Comparison of ENCODE assay signal across 23 cellular contexts in genomic region chr4:163525982-163526381, GRCh38. TPM values are rescaled to one million over a fixed set of nuclear protein-coding genes. Genes with fewer than 3 reads are reported as not detected.
A peak's percentile ranks its signal among the peaks of the same experiment; 100 is the strongest.
DNase-seq lines count a peak whose midpoint lies in the region; ATAC-seq, FAIRE-seq and TF ChIP-seq lines count a peak whose summit lies in the region.
"Had no signal": no experiment of that assay in that cellular context is flagged by ENCODE, and none has a peak within 500 bp of the region (broad histone marks: within the 10 kb centered on the region; RNA-seq: fewer than 3 reads in every experiment).

No MANE protein-coding gene starts in this region.

- no peak overlapping the region for H3K23ac ChIP-seq in IMR-90 (ENCODE audit: low read depth, low read length)

- H2BK15ac ChIP-seq in IMR-90 (ENCODE audit: low read depth, low read length) = no peak overlapping the region

- H3K27ac Mint-ChIP-seq in glutamatergic neuron (ENCODE audit: unreplicated experiment) (peak overlapping the region; percentile 63), type B pancreatic cell (no peak overlapping the region)
- H3K27ac Mint-ChIP-seq: CD4-positive, alpha-beta memory T cell had no signal

- H4K91ac ChIP-seq in IMR-90 (ENCODE audit: insufficient read depth, low read depth, low read length) = no peak overlapping the region

- no CpG with 5 or more reads among the region's 3 CpGs for WGBS in IMR-90 (ENCODE audit: extremely low coverage in 2 of 2, insufficient read length in 1 of 2), 2 experiments

- H3K4me1 Mint-ChIP-seq in glutamatergic neuron (ENCODE audit: low read depth, unreplicated experiment) = peaks cover 16% of the 10 kb centered on the region
- no peaks in the 10 kb centered on the region for H3K4me1 Mint-ChIP-seq in type B pancreatic cell (ENCODE audit: unreplicated experiment)
- H3K4me1 Mint-ChIP-seq: CD4-positive, alpha-beta memory T cell had no signal

- intact Hi-C loops in IMR-90 (cut with micrococcal nuclease) = no loop called here

- H3K4me2 ChIP-seq in IMR-90 (ENCODE audit: low read depth, low read length) = no peak overlapping the region
- H3K4me2 ChIP-seq: A549, BLaER1, GM23338, KMS-11 had no signal

- H3K14ac ChIP-seq in IMR-90 (replicated peaks; ENCODE audit: low read depth, low read length) = no peak overlapping the region

- no peak overlapping the region for H2AK9ac ChIP-seq in IMR-90 (replicated peaks; ENCODE audit: low read depth, low read length, poor library complexity)

- no TSS peak for BruUV-seq in IMR-90 (replicated peaks; lab: Mats Ljungman, UMichigan)

- no peak overlapping the region for H3K4me3 ChIP-seq in IMR-90 (ENCODE audit: insufficient read depth, low read depth, low read length)
- H3K4me3 ChIP-seq: A549, BLaER1, GM23338 had no signal

- H3K56ac ChIP-seq in IMR-90 (ENCODE audit: extremely low read depth, insufficient read depth, low read length) = no peak overlapping the region

- H4K5ac ChIP-seq in IMR-90 (ENCODE audit: low read depth, low read length) = no peak overlapping the region

- H3K27me3 ChIP-seq in IMR-90 (ENCODE audit: control insufficient read depth, insufficient read depth, low read length) = no peaks in the 10 kb centered on the region
- H3K27me3 ChIP-seq: BLaER1 had no signal

- H4K20me1 ChIP-seq in IMR-90 (ENCODE audit: insufficient read depth, low read length) = no peaks in the 10 kb centered on the region
- H4K20me1 ChIP-seq: BLaER1 had no signal

- no peak for TF ChIP-seq CTCF in D721Med (IDR thresholded peaks at IDR 0.05; ENCODE audit: insufficient read depth, missing control alignments)
- TF ChIP-seq CTCF in IMR-90 (conservative IDR thresholded peaks at IDR 0.05; ENCODE audit: low read depth, low read length) = no peak
- no peak for TF ChIP-seq CTCF in glutamatergic neuron (IDR thresholded peaks at IDR 0.05; ENCODE audit: partially characterized antibody, unreplicated experiment)
- TF ChIP-seq CTCF in type B pancreatic cell (conservative IDR thresholded peaks at IDR 0.05) = no peak

- in situ Hi-C loops in IMR-90 (cut with MboI; ENCODE audit: low sequenced_read_pairs) = loop anchor here (25.0 kb wide), 1 partner anchor 414 kb away; no protein-coding TSS in a partner anchor

- H3K9me3 ChIP-seq in IMR-90 (ENCODE audit: control insufficient read depth, insufficient read depth, low read length) = no peaks in the 10 kb centered on the region
- H3K9me3 ChIP-seq: A549, BLaER1 had no signal

- no peak overlapping the region for H2BK20ac ChIP-seq in IMR-90 (ENCODE audit: low read depth, low read length)

- TF ChIP-seq RAD21 in IMR-90 (IDR thresholded peaks at IDR 0.05; ENCODE audit: low read length) = no peak

- H3K27me3 Mint-ChIP-seq in glutamatergic neuron (ENCODE audit: unreplicated experiment) (peaks cover 2% of the 10 kb centered on the region), type B pancreatic cell (no peaks in the 10 kb centered on the region)
- H3K27me3 Mint-ChIP-seq: CD4-positive, alpha-beta memory T cell had no signal

- FAIRE-seq in D721Med (lab: Jason Lieb, UNC) = peak; percentile 32
- FAIRE-seq: A549, GM18507, H54 had no signal

- 0 out of 2 replicates have a peak, but pooled peaks cover 4% of the 10 kb centered on the region for H3K9me1 ChIP-seq in IMR-90 (ENCODE audit: insufficient read depth, low read length)

- no peak for TF ChIP-seq POLR2A in IMR-90 (IDR thresholded peaks at IDR 0.05; ENCODE audit: low read depth, low read length)

- H3K4ac ChIP-seq in IMR-90 (ENCODE audit: low read depth, low read length) = no peak overlapping the region

- dilution Hi-C loops in IMR-90 (cut with HindIII; ENCODE audit: low sequenced_read_pairs, unreplicated experiment) = no loop called here

- no peak overlapping the region for H2BK120ac ChIP-seq in IMR-90 (ENCODE audit: low read depth, low read length)

- H2AFZ ChIP-seq in IMR-90 (replicated peaks; ENCODE audit: low read length, poor library complexity) = no peak overlapping the region
- H2AFZ ChIP-seq: GM23338 had no signal

- H3K36me3 ChIP-seq in IMR-90 (ENCODE audit: control insufficient read depth, insufficient read depth, low read length) = peaks cover 10% of the 10 kb centered on the region

- no peak overlapping the region for H4K8ac ChIP-seq in IMR-90 (ENCODE audit: low read depth in 2 of 2, low read length in 2 of 2)

- no peaks in the 10 kb centered on the region for H3K9me3 Mint-ChIP-seq in glutamatergic neuron (ENCODE audit: unreplicated experiment)
- no peaks in the 10 kb centered on the region for H3K9me3 Mint-ChIP-seq in type B pancreatic cell
- H3K9me3 Mint-ChIP-seq: CD14-positive monocyte, GM23338 had no signal

- POLR2A ChIA-PET in IMR-90 (lab: Charles Lee; ENCODE audit: unreplicated experiment) = no interaction called here

- no peak overlapping the region for H3K27ac ChIP-seq in IMR-90 (ENCODE audit: insufficient read depth, low read length)
- H3K27ac ChIP-seq: A549, BLaER1, KMS-11 had no signal

- no peak overlapping the region for H2BK5ac ChIP-seq in IMR-90 (ENCODE audit: low read depth, low read length, poor library complexity, severe bottlenecking)

- ATAC-seq in IMR-90 (ENCODE audit: low read depth) = no peak
- ATAC-seq: A549, GM23338 had no signal

- H3K4me3 Mint-ChIP-seq in glutamatergic neuron (ENCODE audit: unreplicated experiment) = no peak overlapping the region
- no peak overlapping the region for H3K4me3 Mint-ChIP-seq in type B pancreatic cell
- H3K4me3 Mint-ChIP-seq: CD14-positive monocyte; CD4-positive, alpha-beta memory T cell; GM23338 had no signal

- DNase-seq in D721Med (ENCODE audit: insufficient read length, low spot score) (no peak), IMR-90 (no peak), glutamatergic neuron (no peak), type B pancreatic cell (ENCODE audit: extremely low spot score, unreplicated experiment) (no peak), HuH-7.5 (ENCODE audit: low spot score) (no peak), GM19238 (ENCODE audit: insufficient read length, low spot score) (no peak)
- DNase-seq: AML-193; Calu3; CD4-positive, alpha-beta memory T cell; DMS 273 treated with DMSO at 0.1 percent for 48 hours; DMS53; DND-41; EL; HCEC 1CT had no signal

- H3K36me3 Mint-ChIP-seq in glutamatergic neuron (ENCODE audit: unreplicated experiment) = no peaks in the 10 kb centered on the region
- peaks cover 29% of the 10 kb centered on the region for H3K36me3 Mint-ChIP-seq in type B pancreatic cell

- CTCF ChIA-PET in IMR-90 (lab: Yijun Ruan, JAX) = interaction anchor here (1.1 kb wide), 1 partner anchor 10 kb away, joined by 3 read pairs; no protein-coding TSS in a partner anchor

- H3K79me1 ChIP-seq in IMR-90 (ENCODE audit: low read depth in 1 of 2, low read length in 2 of 2) = 0 out of 4 replicates have a peak, but pooled peaks cover 0 to 5% of the 10 kb centered on the region in 2 experiments

- peaks cover 4% of the 10 kb centered on the region for H3K4me1 ChIP-seq in IMR-90 (ENCODE audit: control insufficient read depth, insufficient read depth, low read length)
- H3K4me1 ChIP-seq: A549 had no signal

- H3K18ac ChIP-seq in IMR-90 (ENCODE audit: low read depth, low read length) = no peak overlapping the region

- H2AK5ac ChIP-seq in IMR-90 (ENCODE audit: low read depth, low read length) = no peak overlapping the region

- H3K9ac ChIP-seq in IMR-90 (ENCODE audit: low read depth, low read length) = no peak overlapping the region
- H3K9ac ChIP-seq: BLaER1, KMS-11 had no signal

TF ChIP-seq in IMR-90, 13 proteins besides CTCF, POLR2A, EP300 and RAD21:
- peak; percentile 31 for TF ChIP-seq MAFK (IDR thresholded peaks at IDR 0.05; ENCODE audit: low read depth, low read length)
- no peak for TF ChIP-seq RFX5 (IDR thresholded peaks at IDR 0.05; ENCODE audit: low read depth, low read length)

RNA-seq across cellular contexts. Expression of gene TMA16, which starts 31.5 kb away (rescaled TPM):
- total RNA-seq in IMR-90 (2012; rRNA removed) = 9.3 and 42.5 TPM in 2 replicates
- polyA plus RNA-seq in IMR-90 (2012; rRNA removed) = 15.6 and 19.8 TPM in 2 replicates
- 5.0 and 7.2 TPM in 2 replicates for polyA plus RNA-seq in IMR-90 (2012; cell fraction: cytosol; rRNA removed)
- polyA plus RNA-seq in IMR-90 (2012; cell fraction: nucleus; rRNA removed; ENCODE audit: low replicate concordance) = 2.0 and 11.7 TPM in 2 replicates
- total RNA-seq in glutamatergic neuron (ENCODE audit: unreplicated experiment) = 30.8 TPM
- 20.5 and 29.7 TPM in 2 replicates for total RNA-seq in type B pancreatic cell (ENCODE audit: low replicate concordance)

RNA-seq across cellular contexts. Expression of gene TKTL2, which starts 52.4 kb away (rescaled TPM):
- total RNA-seq in IMR-90 (2012; rRNA removed) (not detected in 2 replicates), glutamatergic neuron (ENCODE audit: unreplicated experiment) (not detected), type B pancreatic cell (ENCODE audit: low replicate concordance) (not detected in 2 replicates)
- polyA plus RNA-seq in IMR-90 (2012; rRNA removed) = not detected in 2 replicates
- polyA plus RNA-seq in IMR-90 (2012; cell fraction: cytosol; rRNA removed) = not detected in 2 replicates
- 0.03 TPM in 1 of 2 replicates, not detected in the other for polyA plus RNA-seq in IMR-90 (2012; cell fraction: nucleus; rRNA removed; ENCODE audit: low replicate concordance)
- total RNA-seq: Calu3; CD4-positive, alpha-beta memory T cell; G401; HT-29 had no signal
- polyA plus RNA-seq: A549; CD14-positive monocyte; CD4-positive, alpha-beta memory T cell; GM23338 had no signal
